Comparison of ENCODE assay signal across 15 cellular contexts in the genomic region with DNA sequence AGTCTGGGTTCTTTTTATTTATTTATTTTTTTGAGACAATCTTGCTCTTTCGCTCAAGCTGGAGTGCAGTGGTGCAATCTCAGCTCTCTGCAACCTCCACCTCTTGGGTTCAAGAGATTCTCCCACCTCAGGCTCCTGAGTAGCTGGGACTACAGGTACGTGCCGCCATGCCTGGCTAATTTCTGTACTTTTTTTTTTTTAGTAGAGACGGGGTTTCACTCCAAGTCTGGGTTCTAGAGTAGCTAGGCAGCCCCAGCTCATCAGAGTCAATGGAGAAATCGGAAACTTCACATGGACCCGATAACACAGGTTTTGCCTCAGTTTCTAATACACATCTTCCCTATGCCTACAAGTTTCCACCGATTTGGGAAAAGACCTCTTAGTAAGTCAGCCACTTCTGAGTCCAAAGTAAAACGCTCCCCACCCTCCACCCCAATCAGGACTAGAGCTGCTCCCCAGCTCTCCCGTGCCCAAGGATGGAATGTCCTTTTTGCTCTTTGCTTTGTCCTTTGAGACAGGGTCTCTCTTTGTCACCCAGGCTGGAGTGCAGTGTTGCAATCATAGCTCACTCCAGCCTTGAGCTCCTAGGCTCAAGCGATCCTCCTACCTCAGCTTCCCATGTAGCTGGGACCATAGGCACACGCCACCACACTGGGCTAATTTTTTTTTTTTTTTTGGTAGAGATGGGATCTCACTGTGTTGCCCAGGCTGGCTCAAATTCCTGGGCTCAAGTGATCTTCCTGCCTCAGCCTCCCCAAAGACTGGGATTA. TPM values are rescaled to one million over a fixed set of nuclear protein-coding genes. Genes with fewer than 3 reads are reported as not detected.
DNase-seq lines count a peak whose midpoint lies in the region; ATAC-seq, FAIRE-seq and TF ChIP-seq lines count a peak whose summit lies in the region.
"Had no signal": no experiment of that assay in that cellular context is flagged by ENCODE, and none has a peak within 500 bp of the region (broad histone marks: within the 10 kb centered on the region; RNA-seq: fewer than 3 reads in every experiment).

No MANE protein-coding gene starts in this region.

- ATAC-seq in HCT116 (no peak), right lobe of liver (no peak), GM18868 (IDR thresholded peaks at IDR 0.05; ENCODE audit: unreplicated experiment) (no peak), HG03442 (IDR thresholded peaks at IDR 0.05; ENCODE audit: unreplicated experiment) (no peak)
- no peak for ATAC-seq in stimulated activated naive CD8-positive, alpha-beta T cell treated with anti-CD3 and anti-CD28 coated beads, Interleukin-15, amount 100 ng/mL, for 72 hours

- H3K9ac ChIP-seq in HCT116 (ENCODE audit: low read length): peak overlapping the region; percentile 73
- H3K9ac ChIP-seq in astrocyte (ENCODE audit: low read length): peak overlapping the region; percentile 86

- H3K36me3 ChIP-seq in HCT116 (ENCODE audit: control insufficient read depth in 1 of 2, insufficient read depth in 2 of 2, low read length in 2 of 2) (no peaks in the 10 kb centered on the region), astrocyte (ENCODE audit: insufficient read depth, low read length) (no peaks in the 10 kb centered on the region), right lobe of liver (no peaks in the 10 kb centered on the region), spleen (no peaks in the 10 kb centered on the region)

- peaks cover 8% of the 10 kb centered on the region for H3K36me3 Mint-ChIP-seq in astrocyte (ENCODE audit: low read depth, unreplicated experiment)

- H3K9me3 Mint-ChIP-seq in astrocyte (ENCODE audit: unreplicated experiment): peaks cover 4% of the 10 kb centered on the region
- no peaks in the 10 kb centered on the region for H3K9me3 Mint-ChIP-seq in stimulated activated naive CD8-positive, alpha-beta T cell treated with anti-CD3 and anti-CD28 coated beads, Interleukin-15, amount 100 ng/mL, for 72 hours

- WGBS in right lobe of liver (ENCODE audit: insufficient coverage, low coverage, low lambda C conversion rate, missing lambda C conversion rate): 66% methylated on average over 6 of the region's 11 CpGs
- 87 to 96% (median 92%) methylated on average over 11 of the region's 11 CpGs for WGBS in spleen, 5 donors

- DNase-seq in HCT116 (ENCODE audit: low read depth, low spot score) (no peak), astrocyte (ENCODE audit: low read depth) (no peak), right lobe of liver (no peak), spleen (no peak), middle frontal gyrus (ENCODE audit: extremely low spot score, low spot score) (no peak)
- DNase-seq in stimulated activated naive CD8-positive, alpha-beta T cell treated with anti-CD3 and anti-CD28 coated beads, Interleukin-15, amount 100 ng/mL, for 72 hours: no peak
- DNase-seq: activated CD4-positive, alpha-beta T cell treated with anti-CD3 and anti-CD28 coated beads, Interleukin-2, amount 50 U/mL, for 1 hour; hypothalamus; NCI-H526 treated with DMSO at 0.1 percent for 48 hours; stimulated activated CD4-positive, alpha-beta T cell treated with anti-CD3 and anti-CD28 coated beads, Interleukin-4, amount 100 ng/mL, for 24 hours had no signal

- H3K4me2 ChIP-seq in HCT116 (ENCODE audit: low read length) (peak overlapping the region; percentile 81), astrocyte (ENCODE audit: low read length) (peak overlapping the region; percentile 86)

- POLR2A ChIA-PET in HCT116 (lab: Charles Lee): interaction anchor here (0.7 to 2.8 kb wide), 5 partner anchors 7 to 186 kb away, joined by 3 to 8 read pairs (median 3); no protein-coding TSS in a partner anchor

- no peaks in the 10 kb centered on the region for H3K27me3 ChIP-seq in HCT116 (ENCODE audit: insufficient read depth, low read length)
- H3K27me3 ChIP-seq in astrocyte (ENCODE audit: insufficient read depth, low read length): no peaks in the 10 kb centered on the region
- H3K27me3 ChIP-seq in right lobe of liver: no peaks in the 10 kb centered on the region
- H3K27me3 ChIP-seq in spleen (replicated peaks in 1 of 7): peaks cover 0 to 70% (median 0%) of the 10 kb centered on the region in 7 donors

- no peaks in the 10 kb centered on the region for H3K9me2 ChIP-seq in HCT116 (ENCODE audit: insufficient read depth)

- H3K4me1 Mint-ChIP-seq in astrocyte (ENCODE audit: low read depth, unreplicated experiment): peaks cover 44% of the 10 kb centered on the region
- H3K4me1 Mint-ChIP-seq in stimulated activated naive CD8-positive, alpha-beta T cell treated with anti-CD3 and anti-CD28 coated beads, Interleukin-15, amount 100 ng/mL, for 72 hours: peaks cover 72% of the 10 kb centered on the region

- peak overlapping the region; percentile 60 for H3K4me3 Mint-ChIP-seq in astrocyte (ENCODE audit: unreplicated experiment)
- H3K4me3 Mint-ChIP-seq in stimulated activated naive CD8-positive, alpha-beta T cell treated with anti-CD3 and anti-CD28 coated beads, Interleukin-15, amount 100 ng/mL, for 72 hours: no peak overlapping the region

- no peaks in the 10 kb centered on the region for H3K9me3 ChIP-seq in HCT116 (ENCODE audit: control insufficient read depth in 1 of 2, insufficient read depth in 1 of 2, low read depth in 1 of 2, low read length in 2 of 2)
- H3K9me3 ChIP-seq in astrocyte (ENCODE audit: insufficient read depth, low read depth, low read length): no peaks in the 10 kb centered on the region
- H3K9me3 ChIP-seq in right lobe of liver: no peaks in the 10 kb centered on the region
- no peaks in the 10 kb centered on the region for H3K9me3 ChIP-seq in spleen

- RAD21 ChIA-PET in HCT116 (lab: Charles Lee; ENCODE audit: low non-redundant PET in 1 of 2, low total read pairs in 2 of 2, uncharacterized antibody in 2 of 2, unreplicated experiment in 2 of 2): interaction anchor here in 1 of 2 experiments (0.7 kb wide), 1 partner anchor 29 kb away, joined by 4 read pairs; no protein-coding TSS in a partner anchor

- H3K4me1 ChIP-seq in HCT116 (ENCODE audit: control insufficient read depth in 1 of 2, insufficient read depth in 2 of 2, low read length in 2 of 2) (peaks cover 68 to 99% of the 10 kb centered on the region in 2 experiments), astrocyte (ENCODE audit: insufficient read depth, low read length) (peaks cover 74% of the 10 kb centered on the region), right lobe of liver (peaks cover 0 to 57% (median 26%) of the 10 kb centered on the region in 4 donors), spleen (peaks cover 12 to 66% (median 42%) of the 10 kb centered on the region in 6 donors)

- intact Hi-C loops in HCT116 (cut with micrococcal nuclease): no loop called here
- intact Hi-C loops in right lobe of liver (cut with DNase I): no loop called here
- intact Hi-C loops in spleen (cut with DNase I; ENCODE audit: low total_unique reads): no loop called here

- no TSS peak for BruUV-seq in HCT116 (replicated peaks; lab: Mats Ljungman, UMichigan)

- no peaks in the 10 kb centered on the region for H3K27me3 Mint-ChIP-seq in astrocyte (ENCODE audit: low read depth, unreplicated experiment)
- H3K27me3 Mint-ChIP-seq in stimulated activated naive CD8-positive, alpha-beta T cell treated with anti-CD3 and anti-CD28 coated beads, Interleukin-15, amount 100 ng/mL, for 72 hours: peaks cover 98% of the 10 kb centered on the region

- H3K4me3 ChIP-seq in HCT116 (replicated peaks in 1 of 2; ENCODE audit: low read depth in 1 of 2, low read length in 2 of 2) (peak overlapping the region; percentile 46 to 56), astrocyte (ENCODE audit: insufficient read depth, low read depth, low read length) (no peak overlapping the region), right lobe of liver (peak overlapping the region in 1 of 3 donors; percentile 5), spleen (peak overlapping the region in 1 of 8 donors; percentile 61)

- CTCF ChIA-PET in HCT116 (lab: Charles Lee): interaction anchor here (1.5 to 2.2 kb wide), 3 partner anchors 15 to 45 kb away, joined by 3 to 13 read pairs (median 5); no protein-coding TSS in a partner anchor

- H3K79me2 ChIP-seq in HCT116 (ENCODE audit: insufficient read depth, low read length): no peaks in the 10 kb centered on the region
- peaks cover 28% of the 10 kb centered on the region for H3K79me2 ChIP-seq in astrocyte (ENCODE audit: insufficient read depth, low read length)

- H2AFZ ChIP-seq in HCT116 (ENCODE audit: low read depth, low read length, poor library complexity, severe bottlenecking) (no peak overlapping the region), astrocyte (ENCODE audit: low read depth, low read length) (no peak overlapping the region)

- FAIRE-seq in astrocyte (lab: Jason Lieb, UNC): no peak

- no peak for TF ChIP-seq RAD21 in HCT116 (IDR thresholded peaks at IDR 0.05; ENCODE audit: low read depth)

- TF ChIP-seq CTCF in HCT116 (IDR thresholded peaks at IDR 0.05 in 2 of 3, conservative IDR thresholded peaks at IDR 0.05 in 1 of 3; ENCODE audit: borderline replicate concordance in 1 of 3, insufficient read depth in 1 of 3, low read depth in 2 of 3, low read length in 2 of 3) (no peak), astrocyte (IDR thresholded peaks at IDR 0.05; ENCODE audit: insufficient read depth, low read depth, low read length) (no peak), right lobe of liver (IDR thresholded peaks at IDR 0.05) (no peak), spleen (IDR thresholded peaks at IDR 0.05 in 8 of 11, conservative IDR thresholded peaks at IDR 0.05 in 3 of 11) (no peak)

- TF ChIP-seq POLR2A in HCT116 (IDR thresholded peaks at IDR 0.05; ENCODE audit: borderline replicate concordance, extremely low read depth, insufficient read depth, insufficient read length): no peak
- no peak for TF ChIP-seq POLR2A in right lobe of liver (IDR thresholded peaks at IDR 0.05)
- no peak for TF ChIP-seq POLR2A in spleen (IDR thresholded peaks at IDR 0.05)

- peak overlapping the region; percentile 100 for H3K27ac Mint-ChIP-seq in astrocyte (ENCODE audit: unreplicated experiment)
- H3K27ac Mint-ChIP-seq in stimulated activated naive CD8-positive, alpha-beta T cell treated with anti-CD3 and anti-CD28 coated beads, Interleukin-15, amount 100 ng/mL, for 72 hours: peak overlapping the region in 1 of 2 donors; percentile 90

- peak overlapping the region; percentile 75 for H3K27ac ChIP-seq in HCT116 (ENCODE audit: low read depth, low read length)
- peak overlapping the region; percentile 89 for H3K27ac ChIP-seq in astrocyte (ENCODE audit: low read depth, low read length)
- H3K27ac ChIP-seq in right lobe of liver: peak overlapping the region; percentile 84 to 95 (median 84)
- H3K27ac ChIP-seq in spleen: peak overlapping the region; percentile 36 to 82 (median 76)

- H4K20me1 ChIP-seq in HCT116 (ENCODE audit: insufficient read depth) (no peaks in the 10 kb centered on the region), astrocyte (ENCODE audit: insufficient read depth, low read length) (peaks cover 11% of the 10 kb centered on the region)

RNA-seq across cellular contexts. Expression of gene SERPINE1, which starts 3.8 kb away (rescaled TPM):
- total RNA-seq in HCT116 (2021; ENCODE audit: unreplicated experiment): 12.8 TPM
- polyA plus RNA-seq in HCT116 (2012): 32.8 and 45.4 TPM in 2 replicates
- total RNA-seq in astrocyte: 1,303 and 1,496 TPM in 2 replicates
- total RNA-seq in right lobe of liver: 100 to 1,000 TPM in 3 of 6 experiments, 10 to 100 TPM in 2, 1 to 10 TPM in 1; 5.4 to 497 (median 98.6) TPM
- total RNA-seq in spleen: 10 to 100 TPM in 3 of 7 donors, 1 to 10 TPM in 4; 2.3 to 46.4 (median 8.0) TPM
- polyA plus RNA-seq in spleen: 1 to 10 TPM; 2.2 to 4.6 (median 2.6) TPM

RNA-seq across cellular contexts. Expression of gene AP1S1, which starts 31.2 kb away (rescaled TPM):
- total RNA-seq in HCT116 (2021; ENCODE audit: unreplicated experiment) (130 TPM), astrocyte (172 and 181 TPM in 2 replicates), right lobe of liver (10 to 100 TPM; 24.0 to 56.5 (median 26.4) TPM), spleen (10 to 100 TPM; 20.8 to 49.5 (median 30.4) TPM)
- polyA plus RNA-seq in HCT116 (2012): 141 and 168 TPM in 2 replicates
- 10 to 100 TPM; 15.4 to 45.0 (median 31.8) TPM for polyA plus RNA-seq in spleen

RNA-seq across cellular contexts. Expression of gene TRIM56, which starts 37.8 kb away (rescaled TPM):
- total RNA-seq in HCT116 (2021; ENCODE audit: unreplicated experiment) (25.9 TPM), astrocyte (24.2 and 24.4 TPM in 2 replicates), right lobe of liver (10 to 100 TPM in 5 of 6 experiments, 1 to 10 TPM in 1; 9.2 to 19.7 (median 17.6) TPM), spleen (10 to 100 TPM; 34.9 to 82.2 (median 52.2) TPM)
- polyA plus RNA-seq in HCT116 (2012): 11.2 and 13.1 TPM in 2 replicates
- polyA plus RNA-seq in spleen: 10 to 100 TPM in 1 of 3 donors, 1 to 10 TPM in 2; 5.0 to 16.0 (median 6.3) TPM

RNA-seq across cellular contexts. Expression of gene VGF, which starts 42.3 kb away (rescaled TPM):
- 43.2 TPM for total RNA-seq in HCT116 (2021; ENCODE audit: unreplicated experiment)
- 23.1 and 30.2 TPM in 2 replicates for polyA plus RNA-seq in HCT116 (2012)
- total RNA-seq in astrocyte: 40.5 and 51.8 TPM in 2 replicates
- total RNA-seq in right lobe of liver: not detected
- under 1 TPM in 2 of 7 donors, not detected in 5; 0.19 to 0.21 TPM for total RNA-seq in spleen
- polyA plus RNA-seq in spleen: under 1 TPM in 2 of 3 donors, not detected in 1; 0.06 to 0.09 TPM
- total RNA-seq: dermis blood vessel endothelial cell, myocyte, subcutaneous adipose tissue had no signal

RNA-seq across cellular contexts. Expression of gene NAT16, which starts 57.0 kb away (rescaled TPM):
- total RNA-seq in HCT116 (2021; ENCODE audit: unreplicated experiment) (2.0 TPM), astrocyte (0.16 TPM in 1 of 2 replicates, not detected in the other), right lobe of liver (not detected), spleen (not detected)
- polyA plus RNA-seq in HCT116 (2012): 3.4 and 3.6 TPM in 2 replicates
- polyA plus RNA-seq in spleen: not detected
- total RNA-seq: dermis blood vessel endothelial cell, myocyte, subcutaneous adipose tissue had no signal
